ENCODE assay signal across 24 cellular contexts in the genomic region with DNA sequence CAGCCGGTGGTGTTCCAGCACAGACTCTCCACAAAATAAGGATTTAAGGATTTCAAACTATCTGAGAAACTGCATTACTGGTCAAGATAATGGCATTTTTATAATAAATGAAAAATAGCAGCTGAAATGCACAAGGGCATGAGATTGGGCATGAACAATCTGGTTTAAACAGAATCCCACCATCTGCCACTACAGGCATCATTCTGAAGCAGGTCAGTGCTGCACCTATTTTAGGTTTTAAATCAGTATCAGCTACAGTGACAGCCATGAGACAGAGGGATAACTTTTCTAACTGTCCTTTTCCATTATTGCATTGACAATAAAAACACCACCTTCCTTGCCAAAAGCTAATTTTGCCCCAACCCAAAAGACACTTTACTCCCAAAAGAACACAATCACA.
"Had no signal": no experiment of that assay in that cellular context is flagged by ENCODE, and none has a peak within 500 bp of the region (broad histone marks: within the 10 kb centered on the region; RNA-seq: fewer than 3 reads in every experiment).

No MANE protein-coding gene starts in this region.

- H3K4me1 Mint-ChIP-seq: memory B cell; natural killer cell; stimulated activated naive CD8-positive, alpha-beta T cell treated with anti-CD3 and anti-CD28 coated beads, Interleukin-15, amount 100 ng/mL, for 72 hours had no signal

- H3K9me3 ChIP-seq: esophagus muscularis mucosa, lower lobe of right lung, neutrophil, pancreas, right lobe of liver, suprapubic skin, transverse colon, upper lobe of right lung, uterus had no signal

- ATAC-seq: left ventricle myocardium superior; lower lobe of right lung; natural killer cell; pancreas; right lobe of liver; stimulated activated naive CD8-positive, alpha-beta T cell treated with anti-CD3 and anti-CD28 coated beads, Interleukin-15, amount 100 ng/mL, for 72 hours; upper lobe of right lung had no signal

- H3K4me3 Mint-ChIP-seq: memory B cell; natural killer cell; neural crest cell; stimulated activated naive CD8-positive, alpha-beta T cell treated with anti-CD3 and anti-CD28 coated beads, Interleukin-15, amount 100 ng/mL, for 72 hours had no signal

- H3K36me3 Mint-ChIP-seq: memory B cell, natural killer cell had no signal

- H3K27ac Mint-ChIP-seq: memory B cell; natural killer cell; stimulated activated naive CD8-positive, alpha-beta T cell treated with anti-CD3 and anti-CD28 coated beads, Interleukin-15, amount 100 ng/mL, for 72 hours had no signal

- H3K27me3 ChIP-seq: esophagus muscularis mucosa, neutrophil, pancreas, right lobe of liver, suprapubic skin, transverse colon, upper lobe of right lung, uterus had no signal

- H3K27ac ChIP-seq: coronary artery, esophagus muscularis mucosa, lower lobe of right lung, neutrophil, pancreas, right lobe of liver, suprapubic skin, transverse colon, upper lobe of right lung, uterus had no signal

- H3K4me1 ChIP-seq: esophagus muscularis mucosa, lower lobe of right lung, pancreas, right lobe of liver, suprapubic skin, transverse colon, upper lobe of right lung, uterus had no signal

- DNase-seq: dermis blood vessel endothelial cell; effector memory CD4-positive, alpha-beta T cell; head of caudate nucleus; left ventricle myocardium superior; lower lobe of right lung; natural killer cell; retina; right lobe of liver; small intestine; stimulated activated CD4-positive, alpha-beta T cell treated with anti-CD3 and anti-CD28 coated beads, Interleukin-1b, Interleukin-23, amount 100 ng/mL, for 48 hours; stimulated activated CD4-positive, alpha-beta T cell treated with anti-CD3 and anti-CD28 coated beads, Interleukin-4, amount 100 ng/mL, for 1 hour; stimulated activated CD8-positive, alpha-beta memory T cell treated with anti-CD3 and anti-CD28 coated beads, Interleukin-4, amount 100 ng/mL, for 48 hours; stimulated activated naive CD4-positive, alpha-beta T cell; stimulated activated naive CD8-positive, alpha-beta T cell treated with anti-CD3 and anti-CD28 coated beads, Interleukin-15, amount 100 ng/mL, for 72 hours; transverse colon; upper lobe of right lung; uterus had no signal

- H3K27me3 Mint-ChIP-seq: memory B cell; stimulated activated naive CD8-positive, alpha-beta T cell treated with anti-CD3 and anti-CD28 coated beads, Interleukin-15, amount 100 ng/mL, for 72 hours had no signal
